In genomic region chr10:71796749-71797405, GRCh38 we compare ENCODE assay signal across 1 cellular context.
TF ChIP-seq lines count a peak whose summit lies in the region.

No MANE protein-coding gene starts in this region.

TF ChIP-seq in K562, 482 proteins besides CTCF, POLR2A, EP300 and RAD21 (continued from another document and continues in another):
- TF ChIP-seq ZNF347 (CRISPR knock-in tag; IDR thresholded peaks at IDR 0.05; ENCODE audit: low read depth) (no peak), ERF (CRISPR knock-in tag; IDR thresholded peaks at IDR 0.05) (no peak), ZNF165 (CRISPR knock-in tag; IDR thresholded peaks at IDR 0.05; ENCODE audit: borderline replicate concordance) (no peak), ZNF507 (tag; conservative IDR thresholded peaks at IDR 0.05) (no peak), GTF2B (IDR thresholded peaks at IDR 0.05; ENCODE audit: extremely low read depth, insufficient read length) (no peak), ESRRA (IDR thresholded peaks at IDR 0.05; ENCODE audit: borderline replicate concordance, low read depth) (no peak), MAZ (CRISPR knock-in tag; conservative IDR thresholded peaks at IDR 0.05 in 1 of 2, IDR thresholded peaks at IDR 0.05 in 1 of 2) (no peak), ZNF584 (CRISPR knock-in tag; IDR thresholded peaks at IDR 0.05; ENCODE audit: low read depth) (no peak), BCLAF1 (IDR thresholded peaks at IDR 0.05; ENCODE audit: borderline replicate concordance in 1 of 2, control insufficient read depth in 1 of 2, low read depth in 2 of 2, low read length in 1 of 2) (no peak), ZNF184 (CRISPR knock-in tag; IDR thresholded peaks at IDR 0.05) (no peak), REST (CRISPR knock-in tag; IDR thresholded peaks at IDR 0.05; ENCODE audit: low read depth) (no peak), BRD9 (IDR thresholded peaks at IDR 0.05; ENCODE audit: low read depth, partially characterized antibody) (no peak), ASH1L (IDR thresholded peaks at IDR 0.05; ENCODE audit: borderline replicate concordance, low read depth, partially characterized antibody) (peak; percentile 26), KHSRP (IDR thresholded peaks at IDR 0.05) (no peak), EZH2 (IDR thresholded peaks at IDR 0.05; ENCODE audit: borderline replicate concordance, low read depth, low read length) (no peak), ZNF407 (IDR thresholded peaks at IDR 0.05; ENCODE audit: low read depth) (no peak), SMAD2 (IDR thresholded peaks at IDR 0.05; ENCODE audit: low read depth, low read length) (no peak), NR2F6 (CRISPR knock-in tag; IDR thresholded peaks at IDR 0.05) (no peak), CREB1 (IDR thresholded peaks at IDR 0.05) (no peak), CREB1 (CRISPR knock-in tag; IDR thresholded peaks at IDR 0.05) (no peak), E2F6 (IDR thresholded peaks at IDR 0.05; ENCODE audit: borderline replicate concordance in 1 of 2, extremely low read depth in 1 of 2, insufficient read depth in 1 of 2, insufficient read length in 1 of 2, low read depth in 1 of 2, low read length in 1 of 2, poor library complexity in 1 of 2, severe bottlenecking in 1 of 2) (peak in 1 of 2 experiments; percentile 12), NKRF (IDR thresholded peaks at IDR 0.05; ENCODE audit: borderline replicate concordance) (no peak), MBD1 (CRISPR knock-in tag; IDR thresholded peaks at IDR 0.05) (no peak), ARID3A (IDR thresholded peaks at IDR 0.05; ENCODE audit: borderline replicate concordance, low read depth, low read length) (no peak), ZBTB34 (CRISPR knock-in tag; IDR thresholded peaks at IDR 0.05) (no peak), SP2 (IDR thresholded peaks at IDR 0.05; ENCODE audit: extremely low read depth, low read depth, low read length, poor library complexity, severe bottlenecking) (peak; percentile 53), MXI1 (IDR thresholded peaks at IDR 0.05; ENCODE audit: low read depth, low read length) (no peak), ZNF75A (CRISPR knock-in tag; IDR thresholded peaks at IDR 0.05) (no peak), MCM7 (IDR thresholded peaks at IDR 0.05) (no peak)
